Comparison of ENCODE assay signal across 8 cellular contexts in genomic region chr20:35539756-35540212, GRCh38. TPM values are rescaled to one million over a fixed set of nuclear protein-coding genes. Genes with fewer than 3 reads are reported as not detected.
A peak's percentile ranks its signal among the peaks of the same experiment; 100 is the strongest.
DNase-seq lines count a peak whose midpoint lies in the region; ATAC-seq, FAIRE-seq and TF ChIP-seq lines count a peak whose summit lies in the region.

No MANE protein-coding gene starts in this region.

- peak; percentile 44 for ATAC-seq in HG03439 (IDR thresholded peaks at IDR 0.05; ENCODE audit: unreplicated experiment)
- no peak for ATAC-seq in sciatic nerve
- ATAC-seq in GM19395 (IDR thresholded peaks at IDR 0.05; ENCODE audit: unreplicated experiment), result no peak

- TF ChIP-seq POLR2A in GM12892 (IDR thresholded peaks at IDR 0.05; ENCODE audit: low read depth, low read length) (peak; percentile 19; the same call in 1 of the 2 replicates), Peyer's patch (IDR thresholded peaks at IDR 0.05) (no peak), suprapubic skin (IDR thresholded peaks at IDR 0.05) (no peak)

- H3K27me3 ChIP-seq in Peyer's patch, result no peaks in the 10 kb centered on the region
- H3K27me3 ChIP-seq in iPS-20b (ENCODE audit: insufficient read depth, low read length), result no peaks in the 10 kb centered on the region
- H3K27me3 ChIP-seq in suprapubic skin, result no peaks in the 10 kb centered on the region

- WGBS in suprapubic skin, result 70% methylated on average over 11 of the region's 11 CpGs

- no peak for DNase-seq in GM12892 (ENCODE audit: insufficient read length)
- peak; percentile 62 to 83 (median 78) for DNase-seq in Peyer's patch
- DNase-seq in sciatic nerve (ENCODE audit: low spot score), result no peak
- DNase-seq in suprapubic skin (ENCODE audit: low spot score in 2 of 2), result no peak
- DNase-seq in dedifferentiated amniotic fluid mesenchymal stem cell (ENCODE audit: extremely low spot score), result no peak

- intact Hi-C loops in sciatic nerve (cut with DNase I), result no loop called here

- H3K27ac ChIP-seq in Peyer's patch (no peak overlapping the region), iPS-20b (ENCODE audit: low read length) (no peak overlapping the region), suprapubic skin (no peak overlapping the region)

- no peak overlapping the region for H3K4me3 ChIP-seq in Peyer's patch
- H3K4me3 ChIP-seq in iPS-20b (ENCODE audit: low read length), result peak overlapping the region; percentile 62
- H3K4me3 ChIP-seq in suprapubic skin, result no peak overlapping the region

- peaks cover 0 to 5% (median 2%) of the 10 kb centered on the region in 4 donors for H3K4me1 ChIP-seq in Peyer's patch
- H3K4me1 ChIP-seq in iPS-20b (ENCODE audit: insufficient read depth, low read length), result peaks cover 10% of the 10 kb centered on the region
- H3K4me1 ChIP-seq in suprapubic skin, result peaks cover 15% of the 10 kb centered on the region

- H3K36me3 ChIP-seq in Peyer's patch (no peaks in the 10 kb centered on the region), iPS-20b (ENCODE audit: insufficient read depth, low read depth, low read length) (peaks cover 17% of the 10 kb centered on the region; the same call in 1 of the 2 replicates), suprapubic skin (peaks cover 9% of the 10 kb centered on the region)

- H3K9ac ChIP-seq in iPS-20b (ENCODE audit: low read depth, low read length), result peak overlapping the region; percentile 46; the same call in 1 of the 2 replicates

- H3K9me3 ChIP-seq in Peyer's patch (no peaks in the 10 kb centered on the region), iPS-20b (ENCODE audit: insufficient read depth, low read depth, low read length) (no peaks in the 10 kb centered on the region), suprapubic skin (no peaks in the 10 kb centered on the region)

- no peak for TF ChIP-seq CTCF in Peyer's patch (IDR thresholded peaks at IDR 0.05)
- no peak for TF ChIP-seq CTCF in suprapubic skin (IDR thresholded peaks at IDR 0.05)

- FAIRE-seq in GM12892 (lab: Jason Lieb, UNC), result peak; percentile 60

- TF ChIP-seq EP300 in suprapubic skin (IDR thresholded peaks at IDR 0.05), result no peak

RNA-seq across cellular contexts. Expression of gene ERGIC3, which starts 2.1 kb away (rescaled TPM):
- polyA plus RNA-seq in GM12892 (2012; ENCODE audit: missing spikeins), result 169 TPM
- 100 to 1,000 TPM; 183 to 233 (median 201) TPM for total RNA-seq in Peyer's patch
- 143 TPM for total RNA-seq in sciatic nerve
- 100 to 1,000 TPM; 154 to 256 (median 225) TPM for total RNA-seq in suprapubic skin

RNA-seq across cellular contexts. Expression of gene C20orf173, which starts 10.3 kb away (rescaled TPM):
- polyA plus RNA-seq in GM12892 (2012; ENCODE audit: missing spikeins), result not detected
- not detected for total RNA-seq in Peyer's patch
- total RNA-seq in sciatic nerve, result not detected
- total RNA-seq in suprapubic skin, result not detected

Comparison
In these comparisons a context has a peak if more than half of its experiments do, and no peak if none do; other contexts are left out.
1. DNase-seq: peak in Peyer's patch (3 of 3); none in GM12892 (single experiment), sciatic nerve (single experiment), suprapubic skin (0 of 2) and dedifferentiated amniotic fluid mesenchymal stem cell (single experiment).